10 cellular contexts compared by ENCODE assay signal in genomic region chr10:22683995-22684305, GRCh38. TPM values are rescaled to one million over a fixed set of nuclear protein-coding genes. Genes with fewer than 3 reads are reported as not detected.
DNase-seq lines count a peak whose midpoint lies in the region; TF ChIP-seq lines count a peak whose summit lies in the region.
"Had no signal": no experiment of that assay in that cellular context is flagged by ENCODE, and none has a peak within 500 bp of the region (broad histone marks: within the 10 kb centered on the region; RNA-seq: fewer than 3 reads in every experiment).

No MANE protein-coding gene starts in this region.

- WGBS in mammary epithelial cell (ENCODE audit: low coverage, missing lambda C conversion rate): 25% methylated on average over 1 of the region's 1 CpG
- WGBS in spleen, 5 donors: 25 to 41% (median 37%) methylated on average over 1 of the region's 1 CpG

- H4K20me1 ChIP-seq in mammary epithelial cell (ENCODE audit: insufficient read depth, low read length): no peaks in the 10 kb centered on the region

- H3K4me1 ChIP-seq in mammary epithelial cell (ENCODE audit: insufficient read depth, low read length) (peaks cover 40% of the 10 kb centered on the region), spleen (peaks cover 40 to 100% (median 89%) of the 10 kb centered on the region in 6 donors)

- TF ChIP-seq CTCF in GM12865 (IDR thresholded peaks at IDR 0.05; ENCODE audit: insufficient read depth, low read depth, low read length, missing control alignments) (no peak), mammary epithelial cell (conservative IDR thresholded peaks at IDR 0.05 in 1 of 2, IDR thresholded peaks at IDR 0.05 in 1 of 2; ENCODE audit: extremely low read depth in 1 of 2, insufficient read depth in 1 of 2, low read depth in 1 of 2, low read length in 2 of 2) (no peak), spleen (IDR thresholded peaks at IDR 0.05 in 8 of 11, conservative IDR thresholded peaks at IDR 0.05 in 3 of 11) (no peak)

- intact Hi-C loops in mammary epithelial cell (cut with micrococcal nuclease): loop anchor here (5.0 kb wide), 1 partner anchor 62 kb away; no protein-coding TSS in a partner anchor
- intact Hi-C loops in spleen (cut with DNase I; ENCODE audit: low total_unique reads): no loop called here

- H3K27me3 ChIP-seq in mammary epithelial cell (ENCODE audit: insufficient read depth, low read length): no peaks in the 10 kb centered on the region
- H3K27me3 ChIP-seq in spleen (replicated peaks in 1 of 7): no peaks in the 10 kb centered on the region
- H3K27me3 ChIP-seq: neural progenitor cell, SJSA1 had no signal

- H3K79me2 ChIP-seq in mammary epithelial cell (ENCODE audit: insufficient read depth, low read length): peaks cover 63% of the 10 kb centered on the region

- TF ChIP-seq POLR2A in spleen (IDR thresholded peaks at IDR 0.05): no peak

- peak overlapping the region; percentile 70 for H3K4me2 ChIP-seq in mammary epithelial cell (ENCODE audit: insufficient read depth, low read depth, low read length)
- H3K4me2 ChIP-seq: neural progenitor cell had no signal

- H3K9me3 ChIP-seq in mammary epithelial cell (replicated peaks; ENCODE audit: insufficient read depth, low read length) (no peaks in the 10 kb centered on the region), spleen (no peaks in the 10 kb centered on the region)

- no peak for DNase-seq in GM12865 (ENCODE audit: low read depth)
- DNase-seq in NOMO-1 treated with DMSO at 0.1 percent for 48 hours (lab: John Stamatoyannopoulos, UW; ENCODE audit: unreplicated experiment): peak; percentile 86
- DNase-seq in mammary epithelial cell: no peak
- DNase-seq in spleen: no peak
- DNase-seq in NCI-H1694 treated with DMSO at 0.1 percent for 48 hours (lab: John Stamatoyannopoulos, UW): no peak
- no peak for DNase-seq in AG08396 (ENCODE audit: low spot score)
- no peak for DNase-seq in NCI-H82 (lab: John Stamatoyannopoulos, UW)
- DNase-seq: NCI-H1048 had no signal

- H3K27ac ChIP-seq in mammary epithelial cell (ENCODE audit: insufficient read depth, low read depth, low read length) (no peak overlapping the region), spleen (peak overlapping the region in 7 of 8 donors; percentile 37 to 81 (median 64))
- H3K27ac ChIP-seq: neural progenitor cell, SJSA1 had no signal

- peak overlapping the region; percentile 24 for H3K4me3 ChIP-seq in GM12865 (ENCODE audit: low read depth, low read length)
- H3K4me3 ChIP-seq in mammary epithelial cell (replicated peaks in 1 of 3; ENCODE audit: insufficient read depth in 1 of 3, low read depth in 2 of 3, low read length in 3 of 3): no peak overlapping the region
- no peak overlapping the region for H3K4me3 ChIP-seq in spleen
- H3K4me3 ChIP-seq: neural progenitor cell, SJSA1 had no signal

- H2AFZ ChIP-seq in mammary epithelial cell (ENCODE audit: low read depth, low read length): peak overlapping the region; percentile 50
- H2AFZ ChIP-seq: neural progenitor cell had no signal

- CTCF ChIA-PET in mammary epithelial cell (lab: Charles Lee; ENCODE audit: low non-redundant PET): interaction anchor here (0.6 kb wide), 1 partner anchor 128 kb away, joined by 9 read pairs; no protein-coding TSS in a partner anchor

- H3K9ac ChIP-seq in mammary epithelial cell (ENCODE audit: insufficient read depth, low read length): no peak overlapping the region
- H3K9ac ChIP-seq: neural progenitor cell had no signal

- in situ Hi-C loops in mammary epithelial cell (cut with MboI; ENCODE audit: low sequenced_read_pairs in 2 of 2): no loop called here

- H3K36me3 ChIP-seq in mammary epithelial cell (ENCODE audit: insufficient read depth, low read length) (no peaks in the 10 kb centered on the region), spleen (no peaks in the 10 kb centered on the region)
- H3K36me3 ChIP-seq: neural progenitor cell, SJSA1 had no signal

- no TSS peak for BruUV-seq in mammary epithelial cell (replicated peaks; lab: Mats Ljungman, UMichigan)

- dilution Hi-C loops in mammary epithelial cell (cut with HindIII; ENCODE audit: low sequenced_read_pairs): no loop called here

RNA-seq across cellular contexts. Expression of gene PIP4K2A, which starts 30.4 kb away (rescaled TPM):
- total RNA-seq in mammary epithelial cell (10 to 100 TPM in 1 of 2 donors, 1 to 10 TPM in 1; 7.2 to 13.4 TPM), spleen (100 to 1,000 TPM in 5 of 7 donors, 10 to 100 TPM in 2; 95.1 to 168 (median 136) TPM)
- polyA plus RNA-seq in mammary epithelial cell (5.2 TPM), spleen (10 to 100 TPM; 30.1 to 35.7 (median 30.6) TPM)
- 8.7 TPM for polyA minus RNA-seq in mammary epithelial cell

Comparison
In these comparisons a context has a peak if more than half of its experiments do, and no peak if none do; other contexts are left out.
1. RNA of gene PIP4K2A, which starts 30.4 kb away (total RNA-seq): 95.1 to 168 TPM in spleen; 7.2 to 13.4 TPM in mammary epithelial cell; every median in the first group is over 4 times any median in the second.